ENCODE assay signal across 11 cellular contexts in genomic region chr4:24440765-24441164, GRCh38.
"Had no signal": no experiment of that assay in that cellular context is flagged by ENCODE, and none has a peak within 500 bp of the region (broad histone marks: within the 10 kb centered on the region; RNA-seq: fewer than 3 reads in every experiment).

No MANE protein-coding gene starts in this region.

- H2AFZ ChIP-seq: GM23248, GM23338 had no signal

- H3K4me3 Mint-ChIP-seq: GM23338, H9, HFFc6 had no signal

- DNase-seq: GM23248, GOT3, H7, H9, HCEC 1CT, HFFc6 had no signal

- H3K4me1 ChIP-seq: HAP-1 had no signal

- H3K9me3 ChIP-seq: HAP-1 had no signal

- H3K9me3 Mint-ChIP-seq: GM23338, H9, HFFc6 had no signal

- H3K27ac Mint-ChIP-seq: GM23338, HFFc6 had no signal

- FAIRE-seq: H1, H54 had no signal

- H3K27ac ChIP-seq: GM23248 had no signal

- H3K9ac ChIP-seq: GM23248 had no signal

- H3K4me3 ChIP-seq: GM23248, GM23338, HAP-1 had no signal

- ATAC-seq: GM23338, HCT116 had no signal

- H3K36me3 ChIP-seq: HAP-1 had no signal
